ENCODE assay signal across 22 cellular contexts in the genomic region with DNA sequence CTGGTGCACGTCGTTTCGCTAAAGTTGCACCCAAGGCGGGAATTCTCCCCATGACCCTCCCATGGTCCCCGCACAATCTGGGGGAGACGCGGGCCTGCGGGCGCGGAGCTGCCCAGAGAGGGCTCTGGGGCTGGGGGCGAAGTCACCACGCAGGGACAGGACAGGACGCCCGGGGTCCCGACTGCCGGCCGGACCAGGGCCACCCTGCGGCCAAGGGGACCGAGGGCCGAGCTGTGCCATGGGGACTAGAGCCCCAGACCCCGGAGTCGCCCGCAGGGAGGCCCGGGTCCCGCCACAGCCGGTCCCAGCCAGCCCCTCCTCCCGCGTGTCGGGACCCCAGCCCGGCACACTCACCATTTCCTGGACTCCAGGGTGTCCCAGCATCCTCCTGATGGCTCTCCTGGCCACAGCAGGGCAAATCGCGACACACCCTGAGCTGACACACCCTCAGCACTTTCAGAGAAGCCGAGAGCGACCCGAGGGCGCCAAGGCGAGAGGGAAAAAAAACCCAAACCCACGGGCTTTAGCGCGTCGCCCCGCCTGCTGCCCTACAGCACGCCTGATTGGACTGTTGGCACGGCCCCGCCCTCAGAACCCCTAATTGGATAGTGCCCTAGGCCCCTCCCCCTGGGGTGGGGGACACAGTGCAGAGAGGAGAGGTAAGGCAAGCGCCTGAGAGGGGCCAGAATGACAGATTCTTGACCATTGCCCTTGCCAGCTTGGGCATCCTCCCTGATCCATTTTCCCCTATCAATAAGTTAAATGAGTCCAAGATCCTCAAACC.
"Had no signal": no experiment of that assay in that cellular context is flagged by ENCODE, and none has a peak within 500 bp of the region (broad histone marks: within the 10 kb centered on the region; RNA-seq: fewer than 3 reads in every experiment).

No MANE protein-coding gene starts in this region.

- H3K27me3 Mint-ChIP-seq: activated CD8-positive, alpha-beta memory T cell treated with anti-CD3 and anti-CD28 coated beads, Interleukin-2, amount 10 ng/mL, durations not matched to agents 7 days and 5 days; activated naive CD8-positive, alpha-beta T cell treated with anti-CD3 and anti-CD28 coated beads, Interleukin-2, amount 50 U/mL, for 24 hours; activated T-cell treated with anti-CD3 and anti-CD28 coated beads, Interleukin-2, amount 50 U/mL, for 24 hours; central memory CD8-positive, alpha-beta T cell had no signal

- H3K27ac Mint-ChIP-seq: activated CD8-positive, alpha-beta memory T cell treated with anti-CD3 and anti-CD28 coated beads, Interleukin-2, amount 10 ng/mL, durations not matched to agents 7 days and 5 days; activated naive CD4-positive, alpha-beta T cell treated with anti-CD3 and anti-CD28 coated beads, Interleukin-2, amount 50 U/mL, for 72 hours; activated naive CD8-positive, alpha-beta T cell treated with anti-CD3 and anti-CD28 coated beads, Interleukin-2, amount 50 U/mL, for 24 hours; activated T-cell treated with anti-CD3 and anti-CD28 coated beads, Interleukin-2, amount 50 U/mL, for 24 hours; activated T-helper 1 cell treated with anti-CD3 and anti-CD28 coated beads, Interleukin-12 subunit alpha, Interleukin-12 subunit beta, Interleukin-2, Interleukin-4 antibody, amounts not matched to agents 30 ng/mL and 10 ng/mL and 1 ng/mL, durations not matched to agents 14 hours and 24 hours and 36 hours; brain; T-helper 1 cell treated with Interleukin-12 subunit alpha and Interleukin-12 subunit beta and Interleukin-4 antibody, amounts not matched to agents 30 μg/mL and 1 μg/mL, for 36 hours had no signal

- H3K4me3 Mint-ChIP-seq: activated CD8-positive, alpha-beta memory T cell treated with anti-CD3 and anti-CD28 coated beads, Interleukin-2, amount 10 ng/mL, durations not matched to agents 7 days and 5 days; activated naive CD8-positive, alpha-beta T cell treated with anti-CD3 and anti-CD28 coated beads, Interleukin-2, amount 50 U/mL, for 24 hours; activated T-cell treated with anti-CD3 and anti-CD28 coated beads, Interleukin-2, amount 50 U/mL, for 24 hours; activated T-helper 1 cell treated with anti-CD3 and anti-CD28 coated beads, Interleukin-12 subunit alpha, Interleukin-12 subunit beta, Interleukin-2, Interleukin-4 antibody, amounts not matched to agents 30 ng/mL and 10 ng/mL and 1 ng/mL, durations not matched to agents 14 hours and 24 hours and 36 hours; brain; central memory CD8-positive, alpha-beta T cell; T-helper 1 cell treated with Interleukin-12 subunit alpha and Interleukin-12 subunit beta and Interleukin-4 antibody, amounts not matched to agents 30 μg/mL and 1 μg/mL, for 36 hours had no signal

- DNase-seq: activated CD4-positive, alpha-beta T cell treated with anti-CD3 and anti-CD28 coated beads for 48 hours; activated CD4-positive, alpha-beta T cell treated with anti-CD3 and anti-CD28 coated beads, Interleukin-2, amount 50 U/mL, for 4 hours; activated CD4-positive, CD25-positive, alpha-beta regulatory T cell treated with anti-CD3 and anti-CD28 coated beads, Interleukin-2, amount 50 U/mL, for 72 hours; activated CD8-positive, alpha-beta memory T cell treated with anti-CD3 and anti-CD28 coated beads, Interleukin-2, amount 10 ng/mL, durations not matched to agents 7 days and 5 days; activated effector memory CD4-positive, alpha-beta T cell treated with anti-CD3 and anti-CD28 coated beads, Interleukin-2, amount 50 U/mL, for 16 hours; activated naive CD4-positive, alpha-beta T cell treated with Interleukin-2 at 50 U/mL for 16 hours; activated naive CD8-positive, alpha-beta T cell treated with anti-CD3 and anti-CD28 coated beads, Interleukin-2, amount 50 U/mL, for 24 hours; activated T-cell treated with anti-CD3 and anti-CD28 coated beads, Interleukin-2, amount 50 U/mL, for 24 hours; amygdala; MM.1S; NCI-H1105; NCI-H1436; NCI-H1694 treated with DMSO at 0.1 percent for 48 hours; NCI-H2029 treated with DMSO at 0.1 percent for 48 hours; NCI-H510A treated with DMSO at 0.1 percent for 48 hours; PC-3; SHP77 treated with DMSO at 0.1 percent for 48 hours had no signal

- H3K4me1 Mint-ChIP-seq: activated CD8-positive, alpha-beta memory T cell treated with anti-CD3 and anti-CD28 coated beads, Interleukin-2, amount 10 ng/mL, durations not matched to agents 7 days and 5 days; activated naive CD8-positive, alpha-beta T cell treated with anti-CD3 and anti-CD28 coated beads, Interleukin-2, amount 50 U/mL, for 24 hours; brain; central memory CD8-positive, alpha-beta T cell had no signal

- ATAC-seq: activated CD8-positive, alpha-beta memory T cell treated with anti-CD3 and anti-CD28 coated beads, Interleukin-2, amount 10 ng/mL, durations not matched to agents 7 days and 5 days; activated naive CD4-positive, alpha-beta T cell treated with anti-CD3 and anti-CD28 coated beads, Interleukin-2, amount 50 U/mL, for 72 hours; activated naive CD8-positive, alpha-beta T cell treated with anti-CD3 and anti-CD28 coated beads, Interleukin-2, amount 50 U/mL, for 24 hours; PC-3 had no signal
